In genomic region chr13:81020010-81020409, GRCh38 we compare ENCODE assay signal across 21 cellular contexts.
"Had no signal": no experiment of that assay in that cellular context is flagged by ENCODE, and none has a peak within 500 bp of the region (broad histone marks: within the 10 kb centered on the region; RNA-seq: fewer than 3 reads in every experiment).

No MANE protein-coding gene starts in this region.

- DNase-seq: colonic mucosa; cortex of kidney; effector CD8-positive, alpha-beta T cell; foreskin keratinocyte; gastrocnemius medialis; glutamatergic neuron; head of caudate nucleus; heart right ventricle; hippocampal formation; left cardiac atrium; left lung; left ventricle myocardium superior; lower lobe of right lung; mesenchymal stem cell; mucosa of descending colon; naive B cell; naive thymus-derived CD8-positive, alpha-beta T cell had no signal

- FAIRE-seq: endothelial cell of umbilical vein, islet of Langerhans, keratinocyte had no signal

- ATAC-seq: foreskin keratinocyte; gastrocnemius medialis; heart right ventricle; left cardiac atrium; left lung; left ventricle myocardium superior; lower lobe of right lung; mucosa of descending colon; naive thymus-derived CD8-positive, alpha-beta T cell had no signal

- H3K36me3 ChIP-seq: colonic mucosa, esophagus muscularis mucosa, gastrocnemius medialis, left lung, lower lobe of right lung had no signal

- H3K9me3 ChIP-seq: colonic mucosa, lower lobe of right lung had no signal

- H3K27me3 ChIP-seq: colonic mucosa, esophagus muscularis mucosa, foreskin keratinocyte, gastrocnemius medialis, heart right ventricle, left lung had no signal

- H3K4me1 ChIP-seq: colonic mucosa, esophagus muscularis mucosa, foreskin keratinocyte, gastrocnemius medialis, left lung, lower lobe of right lung had no signal

- H3K27ac ChIP-seq: colonic mucosa, esophagus muscularis mucosa, foreskin keratinocyte, gastrocnemius medialis, heart right ventricle, left lung, lower lobe of right lung had no signal

- H3K4me3 ChIP-seq: colonic mucosa, esophagus muscularis mucosa, gastrocnemius medialis, heart right ventricle, left lung, lower lobe of right lung, mucosa of descending colon had no signal
